ENCODE assay signal across 1 cellular context in genomic region chr17:76736349-76737081, GRCh38.
TF ChIP-seq lines count a peak whose summit lies in the region.

No MANE protein-coding gene starts in this region.

TF ChIP-seq in HepG2, 621 proteins besides CTCF, POLR2A, EP300 and RAD21 (continues in another document):
- TF ChIP-seq ZKSCAN8 (CRISPR knock-in tag; IDR thresholded peaks at IDR 0.05; ENCODE audit: borderline replicate concordance) (no peak), ZNF34 (CRISPR knock-in tag; IDR thresholded peaks at IDR 0.05; ENCODE audit: borderline replicate concordance) (no peak; the same call in 1 of the 2 replicates), ARID3A (IDR thresholded peaks at IDR 0.05; ENCODE audit: low read depth, low read length) (0 out of 2 replicates have a peak, but pooled peaks have one; percentile 7), REL (CRISPR knock-in tag; conservative IDR thresholded peaks at IDR 0.05) (no peak; the same call in 1 of the 2 replicates), ZNF780A (CRISPR knock-in tag; IDR thresholded peaks at IDR 0.05) (0 out of 2 replicates have a peak, but pooled peaks have one; percentile 7), ZNF747 (CRISPR knock-in tag; IDR thresholded peaks at IDR 0.05; ENCODE audit: borderline replicate concordance) (no peak; the same call in 1 of the 2 replicates), ZBTB4 (CRISPR knock-in tag; IDR thresholded peaks at IDR 0.05; ENCODE audit: borderline replicate concordance) (no peak), TCF7L2 (IDR thresholded peaks at IDR 0.05; ENCODE audit: low read depth, low read length) (no peak), GFI1 (CRISPR knock-in tag; IDR thresholded peaks at IDR 0.05; ENCODE audit: borderline replicate concordance) (no peak), ZBTB26 (CRISPR knock-in tag; IDR thresholded peaks at IDR 0.05; ENCODE audit: borderline replicate concordance) (no peak; the same call in none of the 2 replicates), BRF2 (CRISPR knock-in tag; IDR thresholded peaks at IDR 0.05) (peak; percentile 57; the same call in 1 of the 2 replicates), HNRNPUL1 (IDR thresholded peaks at IDR 0.05; ENCODE audit: low read depth, low read length) (no peak), HES4 (CRISPR knock-in tag; IDR thresholded peaks at IDR 0.05; ENCODE audit: borderline replicate concordance) (peak; percentile 30), XRCC5 (optimal IDR thresholded peaks at IDR 0.05; ENCODE audit: low read length) (no peak), KLF15 (CRISPR knock-in tag; IDR thresholded peaks at IDR 0.05; ENCODE audit: borderline replicate concordance) (no peak; the same call in 1 of the 2 replicates), ZBTB10 (CRISPR knock-in tag; IDR thresholded peaks at IDR 0.05; ENCODE audit: borderline replicate concordance) (no peak), FLYWCH1 (CRISPR knock-in tag; IDR thresholded peaks at IDR 0.05) (no peak), KLF13 (CRISPR knock-in tag; IDR thresholded peaks at IDR 0.05) (no peak), SMARCE1 (IDR thresholded peaks at IDR 0.05; ENCODE audit: borderline replicate concordance) (no peak), ZNF501 (CRISPR knock-in tag; IDR thresholded peaks at IDR 0.05) (no peak), PRDM15 (CRISPR knock-in tag; IDR thresholded peaks at IDR 0.05) (peak; percentile 93), ZNF232 (CRISPR knock-in tag; IDR thresholded peaks at IDR 0.05; ENCODE audit: borderline replicate concordance) (no peak), ZFP91 (CRISPR knock-in tag; IDR thresholded peaks at IDR 0.05; ENCODE audit: borderline replicate concordance) (0 out of 2 replicates have a peak, but pooled peaks have one; percentile 2), ZNF343 (CRISPR knock-in tag; IDR thresholded peaks at IDR 0.05) (no peak), SP1 (IDR thresholded peaks at IDR 0.05) (no peak), SP1 (CRISPR knock-in tag; IDR thresholded peaks at IDR 0.05) (no peak), ATM (IDR thresholded peaks at IDR 0.05; ENCODE audit: borderline replicate concordance) (no peak), HOXA3 (CRISPR knock-in tag; IDR thresholded peaks at IDR 0.05) (peak; percentile 96), ZNF280D (CRISPR knock-in tag; IDR thresholded peaks at IDR 0.05) (no peak), ZNF558 (CRISPR knock-in tag; IDR thresholded peaks at IDR 0.05; ENCODE audit: borderline replicate concordance) (no peak), ZNF296 (CRISPR knock-in tag; conservative IDR thresholded peaks at IDR 0.05) (no peak), USF2 (IDR thresholded peaks at IDR 0.05; ENCODE audit: low read depth, low read length) (no peak), USF2 (CRISPR knock-in tag; IDR thresholded peaks at IDR 0.05; ENCODE audit: borderline replicate concordance) (no peak), ATAD3A (CRISPR knock-in tag; IDR thresholded peaks at IDR 0.05) (no peak), E2F1 (CRISPR knock-in tag; IDR thresholded peaks at IDR 0.05) (no peak)
